Comparison of ENCODE assay signal across 23 cellular contexts in genomic region chr9:6926436-6926835, GRCh38.
DNase-seq lines count a peak whose midpoint lies in the region; ATAC-seq, FAIRE-seq and TF ChIP-seq lines count a peak whose summit lies in the region.
"Had no signal": no experiment of that assay in that cellular context is flagged by ENCODE, and none has a peak within 500 bp of the region (broad histone marks: within the 10 kb centered on the region; RNA-seq: fewer than 3 reads in every experiment).

No MANE protein-coding gene starts in this region.

- H3K27ac Mint-ChIP-seq in type B pancreatic cell = no peak overlapping the region

- peaks cover 5% of the 10 kb centered on the region for H3K36me3 Mint-ChIP-seq in type B pancreatic cell

- H3K4me3 ChIP-seq in choroid plexus epithelial cell (ENCODE audit: low read depth, low read length) = no peak overlapping the region
- H3K4me3 ChIP-seq in retinal pigment epithelial cell (ENCODE audit: low read length) = no peak overlapping the region
- H3K4me3 ChIP-seq: BLaER1, SK-N-MC had no signal

- H3K9me3 Mint-ChIP-seq in type B pancreatic cell = peaks cover 4% of the 10 kb centered on the region
- H3K9me3 Mint-ChIP-seq: CD4-positive, alpha-beta memory T cell had no signal

- ATAC-seq in HG02970 (IDR thresholded peaks at IDR 0.05; ENCODE audit: low FRiP score, unreplicated experiment) = no peak

- TF ChIP-seq CTCF in choroid plexus epithelial cell (conservative IDR thresholded peaks at IDR 0.05; ENCODE audit: low read depth, low read length) (no peak), retinal pigment epithelial cell (conservative IDR thresholded peaks at IDR 0.05; ENCODE audit: low read depth, low read length) (no peak), type B pancreatic cell (conservative IDR thresholded peaks at IDR 0.05) (no peak)

- DNase-seq in astrocyte of the hippocampus (ENCODE audit: low read depth, low spot score) (peak; percentile 38), choroid plexus epithelial cell (ENCODE audit: low read depth) (peak; percentile 82), retinal pigment epithelial cell (ENCODE audit: low read depth) (peak; percentile 37), type B pancreatic cell (ENCODE audit: extremely low spot score, unreplicated experiment) (no peak)
- no peak for DNase-seq in activated CD4-positive, alpha-beta T cell treated with anti-CD3 and anti-CD28 coated beads, Interleukin-2, amount 50 U/mL, for 4 hours
- DNase-seq: Caco-2; CD4-positive, alpha-beta memory T cell; DMS 273 treated with DMSO at 0.1 percent for 48 hours; GOT3; HCEC 1CT; NCI-H2029 treated with DMSO at 0.1 percent for 48 hours; NCI-H226; NCI-H510A treated with DMSO at 0.1 percent for 48 hours; NCI-H774; NK-92 treated with Interleukin-12 subunit alpha and Interleukin-12 subunit beta, amount 100 ng/mL, for 24 hours; SHP77 treated with DMSO at 0.1 percent for 48 hours had no signal

- H3K4me1 Mint-ChIP-seq in type B pancreatic cell (ENCODE audit: unreplicated experiment) = peaks cover 7% of the 10 kb centered on the region

- no peak overlapping the region for H3K4me3 Mint-ChIP-seq in type B pancreatic cell
- H3K4me3 Mint-ChIP-seq: CD4-positive, alpha-beta memory T cell had no signal

- no peaks in the 10 kb centered on the region for H3K27me3 Mint-ChIP-seq in type B pancreatic cell
- H3K27me3 Mint-ChIP-seq: CD4-positive, alpha-beta memory T cell had no signal

- peak; percentile 79 for FAIRE-seq in islet of Langerhans (lab: Jason Lieb, UNC)
- FAIRE-seq: G401.6, GM12892, HTR-8/SVneo had no signal

Comparison
In these comparisons a context has a peak if more than half of its experiments do, and no peak if none do; other contexts are left out.
1. DNase-seq: peak in astrocyte of the hippocampus (single experiment), choroid plexus epithelial cell (single experiment) and retinal pigment epithelial cell (single experiment); none in type B pancreatic cell (single experiment) and activated CD4-positive, alpha-beta T cell treated with anti-CD3 and anti-CD28 coated beads, Interleukin-2, amount 50 U/mL, for 4 hours (0 of 2).